In genomic region chr6:26383624-26384417, GRCh38 we compare ENCODE assay signal across 8 cellular contexts. TPM values are rescaled to one million over a fixed set of nuclear protein-coding genes. Genes with fewer than 3 reads are reported as not detected.
DNase-seq lines count a peak whose midpoint lies in the region; ATAC-seq, FAIRE-seq and TF ChIP-seq lines count a peak whose summit lies in the region.

No MANE protein-coding gene starts in this region.

- peak; percentile 45 for DNase-seq in ACHN
- no peak for DNase-seq in GM12892 (ENCODE audit: insufficient read length)
- peak; percentile 44 to 66 for DNase-seq in NCI-H524 (lab: John Stamatoyannopoulos, UW)
- DNase-seq in GM12878 (ENCODE audit: low read depth, low spot score): no peak
- peak; percentile 85 for DNase-seq in iris pigment epithelial cell (ENCODE audit: low read depth)
- DNase-seq in stimulated activated CD4-positive, alpha-beta T cell treated with anti-CD3 and anti-CD28 coated beads, Interleukin-2, amount 100 ng/mL, for 24 hours: peak; percentile 21 to 30
- DNase-seq in GM13977 (ENCODE audit: low spot score): no peak

- H3K4me2 ChIP-seq in GM12878 (ENCODE audit: control insufficient read depth, insufficient read depth): peak overlapping the region; percentile 46

- H3K9me3 ChIP-seq in GM12878 (replicated peaks; ENCODE audit: control insufficient read depth, insufficient read depth, low read length): no peaks in the 10 kb centered on the region

- peak overlapping the region; percentile 92 for H2AFZ ChIP-seq in GM12878 (ENCODE audit: control insufficient read depth, low read depth, low read length)

- H3K27ac ChIP-seq in GM12878 (ENCODE audit: control insufficient read depth, insufficient read depth): peak overlapping the region; percentile 86

- peak overlapping the region; percentile 89 for H3K4me3 ChIP-seq in GM12878

- CTCF ChIA-PET in GM12878 (lab: Yijun Ruan, JAX): interaction anchor here (0.6 to 2.6 kb wide), 4 partner anchors 17 to 210 kb away, joined by 3 to 6 read pairs (median 4); no protein-coding TSS in a partner anchor

- H3K4me1 ChIP-seq in GM12878 (ENCODE audit: control insufficient read depth, insufficient read depth, low read length): peaks cover 31% of the 10 kb centered on the region

- WGBS in GM12878 (ENCODE audit: insufficient coverage, insufficient replicate concordance, low lambda C conversion rate, missing lambda C conversion rate): 2% methylated on average over 7 of the region's 7 CpGs

- H4K20me1 ChIP-seq in GM12878 (ENCODE audit: control insufficient read depth, insufficient read depth): no peaks in the 10 kb centered on the region

- in situ Hi-C loops in ACHN (cut with HindIII; ENCODE audit: low pct_ligation_motif_present, low pct_unique_long_range_greater_than_20kb, low sequenced_read_pairs): no loop called here
- in situ Hi-C loops in GM12878 (cut with MboI): no loop called here
- in situ Hi-C loops in GM13977 (cut with MboI; ENCODE audit: low pct_unique_long_range_greater_than_20kb, low sequenced_read_pairs, unreplicated experiment): no loop called here

- RAD21 ChIA-PET in GM12878 (lab: Charles Lee; ENCODE audit: unreplicated experiment): interaction anchor here (1.4 to 1.5 kb wide), 3 partner anchors 9 to 19 kb away, joined by 3 to 5 read pairs (median 4); no protein-coding TSS in a partner anchor

- H3K27me3 ChIP-seq in GM12878 (replicated peaks in 1 of 2; ENCODE audit: control insufficient read depth in 2 of 2, insufficient read depth in 2 of 2, low read length in 1 of 2): no peaks in the 10 kb centered on the region

- BruUV-seq in GM12878 (replicated peaks; lab: Mats Ljungman, UMichigan): no TSS peak

- SMC1A ChIA-PET in GM12878 (lab: Charles Lee; ENCODE audit: uncharacterized antibody, unreplicated experiment): interaction anchor here (0.8 to 5.0 kb wide), 14 partner anchors 9 to 153 kb away, joined by 3 to 15 read pairs (median 6); no protein-coding TSS in a partner anchor

- TF ChIP-seq POLR2A in GM12892 (IDR thresholded peaks at IDR 0.05; ENCODE audit: low read depth, low read length) (no peak), GM12878 (IDR thresholded peaks at IDR 0.05; ENCODE audit: low read depth, low read length) (no peak)

- POLR2A ChIA-PET in GM12878 (lab: Charles Lee): interaction anchor here (0.9 to 3.0 kb wide), 10 partner anchors 9 to 150 kb away, joined by 3 to 10 read pairs (median 4); no protein-coding TSS in a partner anchor

- TF ChIP-seq EP300 in GM12878 (IDR thresholded peaks at IDR 0.05; ENCODE audit: borderline replicate concordance in 1 of 2, control insufficient read depth in 1 of 2, low read depth in 2 of 2, low read length in 2 of 2): no peak

- no peak for TF ChIP-seq RAD21 in GM12878 (IDR thresholded peaks at IDR 0.05; ENCODE audit: insufficient read depth, low read depth, low read length)

- peaks cover 29% of the 10 kb centered on the region for H3K79me2 ChIP-seq in GM12878 (ENCODE audit: control insufficient read depth, insufficient read depth, low read length)

- no peak for TF ChIP-seq CTCF in GM12878 (IDR thresholded peaks at IDR 0.05 in 2 of 3, conservative IDR thresholded peaks at IDR 0.05 in 1 of 3; ENCODE audit: control insufficient read depth in 2 of 3, extremely low read depth in 1 of 3, insufficient read depth in 1 of 3, low read depth in 3 of 3, low read length in 3 of 3)
- TF ChIP-seq CTCF in GM13977 (IDR thresholded peaks at IDR 0.05; ENCODE audit: extremely low read depth, insufficient read depth, missing control alignments): no peak

- peak overlapping the region; percentile 81 for H3K9ac ChIP-seq in GM12878 (ENCODE audit: control insufficient read depth, insufficient read depth, low read length)

- peaks cover 3 to 9% of the 10 kb centered on the region in 2 experiments; a peak in 3 of 4 replicates for H3K36me3 ChIP-seq in GM12878 (ENCODE audit: control insufficient read depth in 2 of 2, insufficient read depth in 2 of 2, low read length in 1 of 2)

- intact Hi-C loops in GM12878 (cut with micrococcal nuclease; ENCODE audit: unreplicated experiment): no loop called here

- peak; percentile 70 for ATAC-seq in GM12878
- no peak for ATAC-seq in GM18861 (IDR thresholded peaks at IDR 0.05; ENCODE audit: unreplicated experiment)

- FAIRE-seq in GM12892 (lab: Jason Lieb, UNC) (peak; percentile 50), GM12878 (lab: Jason Lieb, UNC) (no peak)

TF ChIP-seq in GM12878, 131 proteins besides CTCF, POLR2A, EP300 and RAD21 (continues in another document):
- TF ChIP-seq CBX5 (IDR thresholded peaks at IDR 0.05; ENCODE audit: low read depth): no peak

RNA-seq across cellular contexts. Expression of gene BTN2A2, which starts 0.9 kb away (rescaled TPM):
- 40.1 TPM for polyA plus RNA-seq in GM12892 (2012; ENCODE audit: missing spikeins)
- total RNA-seq in GM12878 (2013; cell fraction: nucleolus; rRNA removed): 227 and 232 TPM in 2 replicates
- 24.7 and 28.3 TPM in 2 replicates for total RNA-seq in GM12878 (2014; rRNA removed)
- total RNA-seq in GM12878 (2014; rRNA removed; fragmentation: Illumina TruSeq; extraction: Trizol): 26.3 and 27.5 TPM in 2 replicates
- 28.5 and 32.7 TPM in 2 replicates for total RNA-seq in GM12878 (2021)
- polyA plus RNA-seq in GM12878 (2011; ENCODE audit: low read depth): 17.7 TPM
- 70.8 and 76.4 TPM in 2 replicates for polyA plus RNA-seq in GM12878 (2011; rRNA removed)
- polyA plus RNA-seq in GM12878 (2011; cell fraction: cytosol; rRNA removed): 54.8 and 60.3 TPM in 2 replicates
- polyA plus RNA-seq in GM12878 (2011; cell fraction: nucleus; rRNA removed): 226 and 267 TPM in 2 replicates
- 20.4 and 30.9 TPM in 2 replicates for polyA plus RNA-seq in GM12878 (2012)
- 29.8 and 31.7 TPM in 2 replicates for polyA plus RNA-seq in GM12878 (2014; fragmentation: Illumina TruSeq; extraction: Trizol)
- 10 to 100 TPM; 14.7 to 30.9 TPM for polyA plus RNA-seq in GM12878 (2014; fragmentation: Nextera tagmentation; extraction: Ambion mirVana)
- polyA plus RNA-seq in GM12878 (2014; rRNA removed): 25.9 and 29.4 TPM in 2 replicates
- 10 to 100 TPM; 16.3 to 16.7 TPM for polyA plus RNA-seq in GM12878 (2016; fragmentation: Nextera tagmentation; extraction: Ambion mirVana)
- 117 TPM in 2 replicates for polyA minus RNA-seq in GM12878 (2011; rRNA and poly(A)+ RNA removed)
- polyA minus RNA-seq in GM12878 (2011; cell fraction: cytosol; rRNA and poly(A)+ RNA removed): 14.4 and 20.5 TPM in 2 replicates
- 83.3 and 115 TPM in 2 replicates for polyA minus RNA-seq in GM12878 (2011; cell fraction: nucleus; rRNA and poly(A)+ RNA removed)

RNA-seq across cellular contexts. Expression of gene BTN3A1, which starts 18.3 kb away (rescaled TPM):
- polyA plus RNA-seq in GM12892 (2012; ENCODE audit: missing spikeins): 42.5 TPM
- total RNA-seq in GM12878 (2013; cell fraction: nucleolus; rRNA removed): 206 and 211 TPM in 2 replicates
- total RNA-seq in GM12878 (2014; rRNA removed): 16.4 and 21.0 TPM in 2 replicates
- total RNA-seq in GM12878 (2014; rRNA removed; fragmentation: Illumina TruSeq; extraction: Trizol): 15.7 and 19.1 TPM in 2 replicates
- 17.6 and 19.5 TPM in 2 replicates for total RNA-seq in GM12878 (2021)
- 32.0 TPM for polyA plus RNA-seq in GM12878 (2011; ENCODE audit: low read depth)
- polyA plus RNA-seq in GM12878 (2011; rRNA removed): 60.1 and 64.3 TPM in 2 replicates
- 33.3 and 43.0 TPM in 2 replicates for polyA plus RNA-seq in GM12878 (2011; cell fraction: cytosol; rRNA removed)
- 116 and 165 TPM in 2 replicates for polyA plus RNA-seq in GM12878 (2011; cell fraction: nucleus; rRNA removed)
- 33.4 and 39.6 TPM in 2 replicates for polyA plus RNA-seq in GM12878 (2012)
- 22.8 and 26.7 TPM in 2 replicates for polyA plus RNA-seq in GM12878 (2014; fragmentation: Illumina TruSeq; extraction: Trizol)
- polyA plus RNA-seq in GM12878 (2014; fragmentation: Nextera tagmentation; extraction: Ambion mirVana): 1 to 10 TPM; 5.6 TPM
- 18.0 and 22.4 TPM in 2 replicates for polyA plus RNA-seq in GM12878 (2014; rRNA removed)
- polyA plus RNA-seq in GM12878 (2016; fragmentation: Nextera tagmentation; extraction: Ambion mirVana): 10 to 100 TPM in 1 of 2 experiments, 1 to 10 TPM in 1; 9.8 to 10.5 TPM
- polyA minus RNA-seq in GM12878 (2011; rRNA and poly(A)+ RNA removed): 61.2 and 67.0 TPM in 2 replicates
- 4.8 and 9.1 TPM in 2 replicates for polyA minus RNA-seq in GM12878 (2011; cell fraction: cytosol; rRNA and poly(A)+ RNA removed)
- polyA minus RNA-seq in GM12878 (2011; cell fraction: nucleus; rRNA and poly(A)+ RNA removed): 26.5 and 28.0 TPM in 2 replicates

RNA-seq across cellular contexts. Expression of gene BTN3A2, which starts 18.8 kb away (rescaled TPM):
- 65.0 TPM for polyA plus RNA-seq in GM12892 (2012; ENCODE audit: missing spikeins)
- total RNA-seq in GM12878 (2013; cell fraction: nucleolus; rRNA removed): 134 and 147 TPM in 2 replicates
- total RNA-seq in GM12878 (2014; rRNA removed) (17.2 and 17.3 TPM in 2 replicates), GM12878 (2014; rRNA removed; fragmentation: Illumina TruSeq; extraction: Trizol) (19.5 and 20.9 TPM in 2 replicates), GM12878 (2021) (26.1 and 27.8 TPM in 2 replicates)
- 22.1 TPM for polyA plus RNA-seq in GM12878 (2011; ENCODE audit: low read depth)
- polyA plus RNA-seq in GM12878 (2011; rRNA removed) (74.7 and 80.5 TPM in 2 replicates), GM12878 (2014; fragmentation: Illumina TruSeq; extraction: Trizol) (25.1 and 25.2 TPM in 2 replicates), GM12878 (2014; fragmentation: Nextera tagmentation; extraction: Ambion mirVana) (10 to 100 TPM; 15.9 to 22.2 TPM), GM12878 (2014; rRNA removed) (19.5 and 19.6 TPM in 2 replicates), GM12878 (2016; fragmentation: Nextera tagmentation; extraction: Ambion mirVana) (10 to 100 TPM; 13.6 to 14.7 TPM)
- polyA plus RNA-seq in GM12878 (2011; cell fraction: cytosol; rRNA removed): 40.4 and 44.5 TPM in 2 replicates
- polyA plus RNA-seq in GM12878 (2011; cell fraction: nucleus; rRNA removed): 82.7 and 117 TPM in 2 replicates
- polyA plus RNA-seq in GM12878 (2012): 26.4 and 31.9 TPM in 2 replicates
- polyA minus RNA-seq in GM12878 (2011; rRNA and poly(A)+ RNA removed): 59.7 and 127 TPM in 2 replicates
- polyA minus RNA-seq in GM12878 (2011; cell fraction: cytosol; rRNA and poly(A)+ RNA removed): 9.1 and 15.6 TPM in 2 replicates
- polyA minus RNA-seq in GM12878 (2011; cell fraction: nucleus; rRNA and poly(A)+ RNA removed): 41.1 and 44.0 TPM in 2 replicates

RNA-seq across cellular contexts. Expression of gene BTN3A3, which starts 56.5 kb away (rescaled TPM):
- 31.0 TPM for polyA plus RNA-seq in GM12892 (2012; ENCODE audit: missing spikeins)
- 137 and 149 TPM in 2 replicates for total RNA-seq in GM12878 (2013; cell fraction: nucleolus; rRNA removed)
- 14.2 and 15.1 TPM in 2 replicates for total RNA-seq in GM12878 (2014; rRNA removed)
- 12.7 and 13.5 TPM in 2 replicates for total RNA-seq in GM12878 (2014; rRNA removed; fragmentation: Illumina TruSeq; extraction: Trizol)
- total RNA-seq in GM12878 (2021): 15.2 and 15.7 TPM in 2 replicates
- 21.5 TPM for polyA plus RNA-seq in GM12878 (2011; ENCODE audit: low read depth)
- 42.1 and 49.7 TPM in 2 replicates for polyA plus RNA-seq in GM12878 (2011; rRNA removed)
- 21.8 and 27.6 TPM in 2 replicates for polyA plus RNA-seq in GM12878 (2011; cell fraction: cytosol; rRNA removed)
- 99.9 and 135 TPM in 2 replicates for polyA plus RNA-seq in GM12878 (2011; cell fraction: nucleus; rRNA removed)
- polyA plus RNA-seq in GM12878 (2012): 21.3 and 28.2 TPM in 2 replicates
- polyA plus RNA-seq in GM12878 (2014; fragmentation: Illumina TruSeq; extraction: Trizol): 20.8 and 27.3 TPM in 2 replicates
- 1 to 10 TPM; 5.8 to 8.4 TPM for polyA plus RNA-seq in GM12878 (2014; fragmentation: Nextera tagmentation; extraction: Ambion mirVana)
- polyA plus RNA-seq in GM12878 (2014; rRNA removed): 15.7 and 16.3 TPM in 2 replicates
- 10 to 100 TPM in 1 of 2 experiments, 1 to 10 TPM in 1; 8.9 to 11.3 TPM for polyA plus RNA-seq in GM12878 (2016; fragmentation: Nextera tagmentation; extraction: Ambion mirVana)
- polyA minus RNA-seq in GM12878 (2011; rRNA and poly(A)+ RNA removed): 59.2 and 67.2 TPM in 2 replicates
- 9.0 and 11.8 TPM in 2 replicates for polyA minus RNA-seq in GM12878 (2011; cell fraction: cytosol; rRNA and poly(A)+ RNA removed)
- polyA minus RNA-seq in GM12878 (2011; cell fraction: nucleus; rRNA and poly(A)+ RNA removed): 42.1 and 50.7 TPM in 2 replicates

Comparison
In these comparisons a context has a peak if more than half of its experiments do, and no peak if none do; other contexts are left out.
1. DNase-seq: peak in ACHN (single experiment), NCI-H524 (2 of 2), iris pigment epithelial cell (single experiment) and stimulated activated CD4-positive, alpha-beta T cell treated with anti-CD3 and anti-CD28 coated beads, Interleukin-2, amount 100 ng/mL, for 24 hours (2 of 2); none in GM12892 (single experiment), GM12878 (single experiment) and GM13977 (single experiment).